In the genomic region with DNA sequence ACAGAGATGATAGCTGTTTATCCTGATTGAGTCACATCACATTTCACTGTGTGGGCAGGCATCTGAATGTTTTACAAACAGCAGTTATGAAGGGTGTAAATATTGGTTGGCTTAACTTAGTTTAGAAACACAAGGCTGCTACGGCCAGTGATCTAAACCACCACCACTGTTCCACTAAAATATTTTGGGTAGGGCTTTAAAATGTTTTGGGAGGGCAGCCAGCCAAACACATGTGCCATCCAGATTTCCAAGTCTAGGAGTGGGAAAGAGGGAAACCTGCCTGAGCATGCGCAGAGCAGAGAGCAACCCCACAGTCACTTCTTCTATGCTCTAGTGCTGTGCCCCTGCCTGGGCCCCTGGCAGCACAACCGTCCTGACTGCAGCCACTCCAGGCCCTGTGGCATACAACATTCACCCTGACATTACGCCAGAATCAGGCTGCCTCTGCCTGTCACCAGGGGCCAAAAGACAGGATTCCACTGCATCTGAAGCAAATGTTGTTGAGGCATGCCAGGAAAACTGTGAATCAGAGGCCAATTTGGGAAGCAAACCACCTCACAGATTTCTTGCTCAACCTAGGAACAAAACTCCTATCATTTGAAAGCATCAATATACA, we compare ENCODE assay signal across 8 cellular contexts.
DNase-seq lines count a peak whose midpoint lies in the region; ATAC-seq, FAIRE-seq and TF ChIP-seq lines count a peak whose summit lies in the region.

No MANE protein-coding gene starts in this region.

- H3K27me3 Mint-ChIP-seq in activated T-helper 1 cell treated with anti-CD3 and anti-CD28 coated beads, Interleukin-12 subunit alpha, Interleukin-12 subunit beta, Interleukin-2, Interleukin-4 antibody, amounts not matched to agents 30 ng/mL and 10 ng/mL and 1 ng/mL, durations not matched to agents 14 hours and 24 hours and 36 hours (ENCODE audit: insufficient read depth) = no peaks in the 10 kb centered on the region

- H3K4me3 Mint-ChIP-seq in activated T-helper 1 cell treated with anti-CD3 and anti-CD28 coated beads, Interleukin-12 subunit alpha, Interleukin-12 subunit beta, Interleukin-2, Interleukin-4 antibody, amounts not matched to agents 30 ng/mL and 10 ng/mL and 1 ng/mL, durations not matched to agents 14 hours and 24 hours and 36 hours = no peak overlapping the region

- H3K36me3 ChIP-seq in left ventricle myocardium inferior = no peaks in the 10 kb centered on the region
- no peaks in the 10 kb centered on the region for H3K36me3 ChIP-seq in skeletal muscle tissue (ENCODE audit: control insufficient read depth in 3 of 3, insufficient read depth in 3 of 3, low read length in 3 of 3)

- no peak for TF ChIP-seq CTCF in left ventricle myocardium inferior (IDR thresholded peaks at IDR 0.05; ENCODE audit: borderline replicate concordance)

- DNase-seq in H54 (ENCODE audit: insufficient read length, low spot score) = no peak
- peak; percentile 57 for DNase-seq in astrocyte of the hippocampus (ENCODE audit: low read depth, low spot score)
- DNase-seq in left ventricle myocardium inferior = peak; percentile 18
- DNase-seq in activated T-helper 1 cell treated with anti-CD3 and anti-CD28 coated beads, Interleukin-12 subunit alpha, Interleukin-12 subunit beta, Interleukin-2, Interleukin-4 antibody, amounts not matched to agents 30 ng/mL and 10 ng/mL and 1 ng/mL, durations not matched to agents 14 hours and 24 hours and 36 hours (ENCODE audit: low spot score) = no peak
- DNase-seq in activated effector memory CD4-positive, alpha-beta T cell treated with Interleukin-2 at 50 U/mL for 16 hours = no peak

- H3K27ac Mint-ChIP-seq in activated T-helper 1 cell treated with anti-CD3 and anti-CD28 coated beads, Interleukin-12 subunit alpha, Interleukin-12 subunit beta, Interleukin-2, Interleukin-4 antibody, amounts not matched to agents 30 ng/mL and 10 ng/mL and 1 ng/mL, durations not matched to agents 14 hours and 24 hours and 36 hours = no peak overlapping the region

- no peak overlapping the region for H3K27ac ChIP-seq in left ventricle myocardium inferior (replicated peaks)
- H3K27ac ChIP-seq in skeletal muscle tissue (ENCODE audit: low read depth, low read length) = peak overlapping the region; percentile 41

- H3K9ac ChIP-seq in skeletal muscle tissue (ENCODE audit: low read depth in 1 of 3, low read length in 3 of 3) = peak overlapping the region in 1 of 3 donors; percentile 29

- peak; percentile 90 for FAIRE-seq in H54 (lab: Jason Lieb, UNC)

- no peaks in the 10 kb centered on the region for H3K9me3 ChIP-seq in left ventricle myocardium inferior (replicated peaks)
- no peaks in the 10 kb centered on the region for H3K9me3 ChIP-seq in skeletal muscle tissue (ENCODE audit: control insufficient read depth in 3 of 3, low read length in 3 of 3)

- H3K27me3 ChIP-seq in left ventricle myocardium inferior (ENCODE audit: low read depth) = no peaks in the 10 kb centered on the region
- no peaks in the 10 kb centered on the region for H3K27me3 ChIP-seq in skeletal muscle tissue (ENCODE audit: control insufficient read depth in 3 of 3, insufficient read depth in 3 of 3, low read length in 3 of 3)

- H3K4me3 ChIP-seq in left ventricle myocardium inferior (no peak overlapping the region), skeletal muscle tissue (ENCODE audit: low read length in 3 of 3) (no peak overlapping the region)

- TF ChIP-seq POLR2A in H54 (IDR thresholded peaks at IDR 0.05; ENCODE audit: low read depth, low read length) = no peak

- ATAC-seq in GM21825 (IDR thresholded peaks at IDR 0.05; ENCODE audit: unreplicated experiment) (no peak), HG02678 (IDR thresholded peaks at IDR 0.05; ENCODE audit: unreplicated experiment) (no peak)

- H3K9me3 Mint-ChIP-seq in activated T-helper 1 cell treated with anti-CD3 and anti-CD28 coated beads, Interleukin-12 subunit alpha, Interleukin-12 subunit beta, Interleukin-2, Interleukin-4 antibody, amounts not matched to agents 30 ng/mL and 10 ng/mL and 1 ng/mL, durations not matched to agents 14 hours and 24 hours and 36 hours = no peaks in the 10 kb centered on the region

- H3K4me1 ChIP-seq in left ventricle myocardium inferior (peaks cover 10% of the 10 kb centered on the region), skeletal muscle tissue (ENCODE audit: control insufficient read depth in 3 of 3, insufficient read depth in 3 of 3, low read length in 3 of 3) (peaks cover 3 to 6% (median 3%) of the 10 kb centered on the region in 3 donors)

- intact Hi-C loops in left ventricle myocardium inferior (cut with micrococcal nuclease) = no loop called here
- intact Hi-C loops in activated T-helper 1 cell treated with anti-CD3 and anti-CD28 coated beads, Interleukin-12 subunit alpha, Interleukin-12 subunit beta, Interleukin-2, Interleukin-4 antibody, amounts not matched to agents 30 ng/mL and 10 ng/mL and 1 ng/mL, durations not matched to agents 14 hours and 24 hours and 36 hours (cut with micrococcal nuclease) = no loop called here

- no peaks in the 10 kb centered on the region for H3K4me1 Mint-ChIP-seq in activated T-helper 1 cell treated with anti-CD3 and anti-CD28 coated beads, Interleukin-12 subunit alpha, Interleukin-12 subunit beta, Interleukin-2, Interleukin-4 antibody, amounts not matched to agents 30 ng/mL and 10 ng/mL and 1 ng/mL, durations not matched to agents 14 hours and 24 hours and 36 hours (ENCODE audit: low read depth)

- no peaks in the 10 kb centered on the region for H3K36me3 Mint-ChIP-seq in activated T-helper 1 cell treated with anti-CD3 and anti-CD28 coated beads, Interleukin-12 subunit alpha, Interleukin-12 subunit beta, Interleukin-2, Interleukin-4 antibody, amounts not matched to agents 30 ng/mL and 10 ng/mL and 1 ng/mL, durations not matched to agents 14 hours and 24 hours and 36 hours (ENCODE audit: low read depth)

Comparison
In these comparisons a context has a peak if more than half of its experiments do, and no peak if none do; other contexts are left out.
1. DNase-seq: peak in astrocyte of the hippocampus (single experiment) and left ventricle myocardium inferior (single experiment); none in H54 (single experiment), activated T-helper 1 cell treated with anti-CD3 and anti-CD28 coated beads, Interleukin-12 subunit alpha, Interleukin-12 subunit beta, Interleukin-2, Interleukin-4 antibody, amounts not matched to agents 30 ng/mL and 10 ng/mL and 1 ng/mL, durations not matched to agents 14 hours and 24 hours and 36 hours (single experiment) and activated effector memory CD4-positive, alpha-beta T cell treated with Interleukin-2 at 50 U/mL for 16 hours (single experiment).